In genomic region chr12:62267490-62267889, GRCh38 we compare ENCODE assay signal across 15 cellular contexts. TPM values are rescaled to one million over a fixed set of nuclear protein-coding genes. Genes with fewer than 3 reads are reported as not detected.
DNase-seq lines count a peak whose midpoint lies in the region; ATAC-seq and TF ChIP-seq lines count a peak whose summit lies in the region.
"Had no signal": no experiment of that assay in that cellular context is flagged by ENCODE, and none has a peak within 500 bp of the region (broad histone marks: within the 10 kb centered on the region; RNA-seq: fewer than 3 reads in every experiment).

No MANE protein-coding gene starts in this region.

- H3K4me1 Mint-ChIP-seq in CD8-positive, alpha-beta T cell (ENCODE audit: low read depth) = peaks cover 94% of the 10 kb centered on the region
- peaks cover 61% of the 10 kb centered on the region for H3K4me1 Mint-ChIP-seq in activated naive CD8-positive, alpha-beta T cell treated with anti-CD3 and anti-CD28 coated beads, Interleukin-2, amount 10 ng/mL, durations not matched to agents 7 days and 5 days

- H3K27ac ChIP-seq in CD8-positive, alpha-beta T cell (ENCODE audit: low read depth, low read length) = no peak overlapping the region
- H3K27ac ChIP-seq: psoas muscle, SJSA1 had no signal

- peak overlapping the region; percentile 30 for H3K4me3 Mint-ChIP-seq in CD8-positive, alpha-beta T cell
- H3K4me3 Mint-ChIP-seq in activated naive CD8-positive, alpha-beta T cell treated with anti-CD3 and anti-CD28 coated beads, Interleukin-2, amount 10 ng/mL, durations not matched to agents 7 days and 5 days = peak overlapping the region; percentile 72

- no peaks in the 10 kb centered on the region for H3K27me3 Mint-ChIP-seq in CD8-positive, alpha-beta T cell (ENCODE audit: low read depth)
- no peaks in the 10 kb centered on the region for H3K27me3 Mint-ChIP-seq in activated naive CD8-positive, alpha-beta T cell treated with anti-CD3 and anti-CD28 coated beads, Interleukin-2, amount 10 ng/mL, durations not matched to agents 7 days and 5 days

- no peaks in the 10 kb centered on the region for H3K36me3 ChIP-seq in CD8-positive, alpha-beta T cell (ENCODE audit: insufficient read depth, low read length)
- H3K36me3 ChIP-seq: SJSA1 had no signal

- no peaks in the 10 kb centered on the region for H3K9me3 Mint-ChIP-seq in CD8-positive, alpha-beta T cell
- H3K9me3 Mint-ChIP-seq in activated naive CD8-positive, alpha-beta T cell treated with anti-CD3 and anti-CD28 coated beads, Interleukin-2, amount 10 ng/mL, durations not matched to agents 7 days and 5 days = no peaks in the 10 kb centered on the region

- ATAC-seq in CD8-positive, alpha-beta T cell = no peak
- ATAC-seq in GM18870 (IDR thresholded peaks at IDR 0.05; ENCODE audit: unreplicated experiment) = peak; percentile 41
- peak; percentile 56 for ATAC-seq in HG02885 (IDR thresholded peaks at IDR 0.05; ENCODE audit: poor library complexity, unreplicated experiment)
- peak; percentile 13 for ATAC-seq in activated naive CD8-positive, alpha-beta T cell treated with anti-CD3 and anti-CD28 coated beads, Interleukin-2, amount 10 ng/mL, durations not matched to agents 7 days and 5 days (ENCODE audit: low read depth)
- no peak for ATAC-seq in HG03196 (IDR thresholded peaks at IDR 0.05; ENCODE audit: unreplicated experiment)
- ATAC-seq: HCT116, left ventricle myocardium superior had no signal

- in situ Hi-C loops in GM13976 (cut with MboI; ENCODE audit: low sequenced_read_pairs, unreplicated experiment) = loop anchor here (25.0 kb wide), 1 partner anchor 520 kb away; no protein-coding TSS in a partner anchor

- no peaks in the 10 kb centered on the region for H3K27me3 ChIP-seq in CD8-positive, alpha-beta T cell (ENCODE audit: insufficient read depth, low read length)
- H3K27me3 ChIP-seq: SJSA1 had no signal

- CTCF ChIA-PET in CD8-positive, alpha-beta T cell (lab: Charles Lee) = no interaction called here
- CTCF ChIA-PET in HEK293T (lab: Yijun Ruan, JAX) = interaction anchor here (1.3 kb wide), 1 partner anchor 8 kb away, joined by 5 read pairs; the partner anchor contains the start of gene USP15

- intact Hi-C loops in CD8-positive, alpha-beta T cell (cut with DNase I, micrococcal nuclease) = loop anchor here in 1 of 2 experiments (1.0 kb wide), 1 partner anchor 8 kb away; no protein-coding TSS in a partner anchor

- H3K4me3 ChIP-seq in CD8-positive, alpha-beta T cell (ENCODE audit: low read depth, low read length) = no peak overlapping the region
- H3K4me3 ChIP-seq: psoas muscle, SJSA1 had no signal

- H3K9me3 ChIP-seq in CD8-positive, alpha-beta T cell (ENCODE audit: low read length) = no peaks in the 10 kb centered on the region
- H3K9me3 ChIP-seq: psoas muscle, SJSA1 had no signal

- POLR2A ChIA-PET in CD8-positive, alpha-beta T cell (lab: Charles Lee) = interaction anchor here (0.5 kb wide), 1 partner anchor 10 kb away, joined by 3 read pairs; no protein-coding TSS in a partner anchor
- POLR2A ChIA-PET in activated naive CD8-positive, alpha-beta T cell treated with anti-CD3 and anti-CD28 coated beads, Interleukin-2, amount 10 ng/mL, durations not matched to agents 7 days and 5 days (lab: Charles Lee) = no interaction called here
- POLR2A ChIA-PET in HEK293T (lab: Yijun Ruan, JAX) = interaction anchor here (1.4 kb wide), 1 partner anchor 8 kb away, joined by 6 read pairs; the partner anchor contains the start of gene USP15

- peak overlapping the region; percentile 15 for H3K27ac Mint-ChIP-seq in CD8-positive, alpha-beta T cell
- H3K27ac Mint-ChIP-seq in activated naive CD8-positive, alpha-beta T cell treated with anti-CD3 and anti-CD28 coated beads, Interleukin-2, amount 10 ng/mL, durations not matched to agents 7 days and 5 days = peak overlapping the region; percentile 81

- DNase-seq in CD8-positive, alpha-beta T cell = no peak
- DNase-seq in activated naive CD8-positive, alpha-beta T cell treated with anti-CD3 and anti-CD28 coated beads, Interleukin-2, amount 10 ng/mL, durations not matched to agents 7 days and 5 days = no peak
- DNase-seq in HEK293T (ENCODE audit: extremely low spot score) = no peak
- no peak for DNase-seq in GM13976 (ENCODE audit: low spot score)
- no peak for DNase-seq in amygdala (lab: John Stamatoyannopoulos, UW)
- DNase-seq: Calu3, foreskin melanocyte, left ventricle myocardium superior, NCI-H446 treated with DMSO at 0.1 percent for 48 hours, psoas muscle had no signal

- H3K36me3 Mint-ChIP-seq in CD8-positive, alpha-beta T cell = peaks cover 23% of the 10 kb centered on the region
- H3K36me3 Mint-ChIP-seq in activated naive CD8-positive, alpha-beta T cell treated with anti-CD3 and anti-CD28 coated beads, Interleukin-2, amount 10 ng/mL, durations not matched to agents 7 days and 5 days = peaks cover 38% of the 10 kb centered on the region

- TF ChIP-seq CTCF in CD8-positive, alpha-beta T cell (IDR thresholded peaks at IDR 0.05) = no peak
- no peak for TF ChIP-seq CTCF in GM13976 (IDR thresholded peaks at IDR 0.05; ENCODE audit: borderline replicate concordance, control extremely low read depth, extremely low read depth, insufficient read depth, missing control alignments)

- H3K4me1 ChIP-seq in CD8-positive, alpha-beta T cell (ENCODE audit: insufficient read depth, low read length) = peaks cover 86% of the 10 kb centered on the region

TF ChIP-seq in HEK293T, 16 proteins besides CTCF, POLR2A, EP300 and RAD21:
- TF ChIP-seq SUZ12 (IDR thresholded peaks at IDR 0.05) (no peak), PKNOX1 (IDR thresholded peaks at IDR 0.05) (no peak), SP1 (IDR thresholded peaks at IDR 0.05) (no peak)

RNA-seq across cellular contexts. Expression of gene USP15, which starts 7.3 kb away (rescaled TPM):
- total RNA-seq in CD8-positive, alpha-beta T cell = 100 to 1,000 TPM; 213 to 224 TPM
- 100 to 1,000 TPM; 163 TPM for total RNA-seq in activated naive CD8-positive, alpha-beta T cell treated with anti-CD3 and anti-CD28 coated beads, Interleukin-2, amount 10 ng/mL, durations not matched to agents 7 days and 5 days

Comparison
In these comparisons a context has a peak if more than half of its experiments do, and no peak if none do; other contexts are left out.
1. ATAC-seq: peak in GM18870 (single experiment), HG02885 (single experiment) and activated naive CD8-positive, alpha-beta T cell treated with anti-CD3 and anti-CD28 coated beads, Interleukin-2, amount 10 ng/mL, durations not matched to agents 7 days and 5 days (single experiment); none in CD8-positive, alpha-beta T cell (single experiment) and HG03196 (single experiment).